Comparison of ENCODE assay signal across 20 cellular contexts in the genomic region with DNA sequence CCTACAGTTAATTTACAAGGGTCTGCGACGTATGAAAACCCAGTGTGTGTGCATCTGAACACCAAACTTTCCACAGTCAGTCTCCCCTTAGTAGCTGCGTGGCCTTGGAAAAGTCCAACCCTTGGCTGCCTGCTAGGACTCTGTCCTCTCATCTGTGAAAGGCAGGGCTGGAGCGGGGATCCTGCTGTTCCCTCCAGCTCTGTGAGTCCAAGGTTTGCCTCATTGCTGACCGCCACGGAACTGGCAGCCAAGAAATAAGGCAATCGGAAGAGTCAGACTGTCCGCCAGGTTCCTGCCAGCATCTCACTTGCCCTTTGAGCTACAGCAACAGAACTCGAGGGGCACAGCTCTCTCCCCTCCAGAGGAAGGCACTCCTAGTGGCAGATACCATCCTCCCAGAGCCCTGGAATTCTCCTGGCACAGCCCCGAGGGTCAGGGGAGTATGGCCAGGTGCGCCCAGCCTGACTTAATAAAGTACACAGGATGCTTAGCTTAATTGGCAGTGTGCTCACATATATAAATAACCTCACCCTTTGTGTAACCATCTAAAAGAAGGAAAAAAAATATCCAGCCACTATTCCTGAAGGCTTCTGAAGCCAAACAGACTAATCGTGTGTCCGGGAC.
DNase-seq lines count a peak whose midpoint lies in the region; ATAC-seq and TF ChIP-seq lines count a peak whose summit lies in the region.
"Had no signal": no experiment of that assay in that cellular context is flagged by ENCODE, and none has a peak within 500 bp of the region (broad histone marks: within the 10 kb centered on the region; RNA-seq: fewer than 3 reads in every experiment).

No MANE protein-coding gene starts in this region.

- TSS peak; percentile 94 for BruUV-seq in PC-3 (replicated peaks; lab: Mats Ljungman, UMichigan)

- CTCF ChIA-PET in PC-3 (lab: Charles Lee): interaction anchor here (0.7 kb wide), 1 partner anchor 230 kb away, joined by 3 read pairs; no protein-coding TSS in a partner anchor

- H3K27me3 ChIP-seq in left ventricle myocardium inferior (ENCODE audit: low read depth): peaks cover 4% of the 10 kb centered on the region
- H3K27me3 ChIP-seq in PC-3 (ENCODE audit: low read length): no peaks in the 10 kb centered on the region
- no peaks in the 10 kb centered on the region for H3K27me3 ChIP-seq in right lobe of liver
- no peaks in the 10 kb centered on the region for H3K27me3 ChIP-seq in testis

- H3K27ac ChIP-seq in left ventricle myocardium inferior (replicated peaks): no peak overlapping the region
- H3K27ac ChIP-seq in PC-3 (ENCODE audit: low read length): no peak overlapping the region
- no peak overlapping the region for H3K27ac ChIP-seq in right lobe of liver
- H3K27ac ChIP-seq in testis: no peak overlapping the region
- H3K27ac ChIP-seq: skin epidermis had no signal

- H3K36me3 ChIP-seq in left ventricle myocardium inferior (no peaks in the 10 kb centered on the region), PC-3 (ENCODE audit: low read depth, low read length) (no peaks in the 10 kb centered on the region), right lobe of liver (no peaks in the 10 kb centered on the region), testis (ENCODE audit: low read depth, missing control alignments) (no peaks in the 10 kb centered on the region)

- H3K79me2 ChIP-seq in PC-3 (ENCODE audit: low read length): no peaks in the 10 kb centered on the region

- no peak for DNase-seq in Right ventricle myocardium superior
- DNase-seq in left ventricle myocardium inferior: no peak
- peak; percentile 2 for DNase-seq in PC-3
- no peak for DNase-seq in right lobe of liver
- peak; percentile 64 for DNase-seq in testis
- no peak for DNase-seq in H4 (ENCODE audit: low spot score)
- DNase-seq in DMS53 (lab: John Stamatoyannopoulos, UW): no peak
- DNase-seq: activated CD4-positive, alpha-beta T cell treated with anti-CD3 and anti-CD28 coated beads, Interleukin-2, amount 50 U/mL, for 1 hour; activated CD8-positive, alpha-beta memory T cell treated with anti-CD3 and anti-CD28 coated beads, Interleukin-2, amount 10 ng/mL, durations not matched to agents 7 days and 5 days; activated naive CD4-positive, alpha-beta T cell treated with anti-CD3 and anti-CD28 coated beads for 36 hours; activated T-cell treated with anti-CD3 and anti-CD28 coated beads, Interleukin-2, amount 50 U/mL, for 72 hours; amygdala; Caco-2; HCEC 1CT; NCI-H1048; RPMI8226; stimulated activated CD4-positive, alpha-beta T cell treated with anti-CD3 and anti-CD28 coated beads, Interleukin-1b, Interleukin-23, amount 100 ng/mL, for 48 hours had no signal

- H3K9ac ChIP-seq in PC-3 (ENCODE audit: low read length): no peak overlapping the region

- no peak overlapping the region for H3K4me2 ChIP-seq in PC-3 (ENCODE audit: low read length)

- 63% methylated on average over 4 of the region's 13 CpGs for WGBS in right lobe of liver (ENCODE audit: insufficient coverage, low coverage, low lambda C conversion rate, missing lambda C conversion rate)
- 57 to 70% methylated on average over 13 of the region's 13 CpGs for WGBS in testis, 2 donors

- H3F3A ChIP-seq in PC-3 (ENCODE audit: low read length, unreplicated experiment): no peaks in the 10 kb centered on the region

- H3K4me3 ChIP-seq in left ventricle myocardium inferior (no peak overlapping the region), PC-3 (ENCODE audit: low read length) (no peak overlapping the region), right lobe of liver (no peak overlapping the region), testis (no peak overlapping the region)
- H3K4me3 ChIP-seq: lung, skin epidermis had no signal

- TF ChIP-seq CTCF in left ventricle myocardium inferior (IDR thresholded peaks at IDR 0.05; ENCODE audit: borderline replicate concordance): no peak
- no peak for TF ChIP-seq CTCF in PC-3 (conservative IDR thresholded peaks at IDR 0.05; ENCODE audit: low read depth, low read length)
- no peak for TF ChIP-seq CTCF in right lobe of liver (IDR thresholded peaks at IDR 0.05)
- TF ChIP-seq CTCF in testis (IDR thresholded peaks at IDR 0.05): no peak

- H3K9me2 ChIP-seq in PC-3 (replicated peaks; ENCODE audit: low read length): no peaks in the 10 kb centered on the region

- peak; percentile 25 for ATAC-seq in Right ventricle myocardium superior (ENCODE audit: poor library complexity)
- peak; percentile 89 for ATAC-seq in PC-3
- peak in 3 of 4 donors; percentile 65 to 82 (median 77) for ATAC-seq in right lobe of liver
- ATAC-seq in GM19023 (IDR thresholded peaks at IDR 0.05; ENCODE audit: unreplicated experiment): no peak
- ATAC-seq: activated CD8-positive, alpha-beta memory T cell treated with anti-CD3 and anti-CD28 coated beads, Interleukin-2, amount 10 ng/mL, durations not matched to agents 7 days and 5 days; activated T-cell treated with anti-CD3 and anti-CD28 coated beads, Interleukin-2, amount 50 U/mL, for 72 hours had no signal

- no peaks in the 10 kb centered on the region for H3K4me1 ChIP-seq in left ventricle myocardium inferior
- H3K4me1 ChIP-seq in PC-3 (ENCODE audit: insufficient read depth, low read length): no peaks in the 10 kb centered on the region
- H3K4me1 ChIP-seq in right lobe of liver: peaks cover 0 to 8% (median 2%) of the 10 kb centered on the region in 4 donors
- H3K4me1 ChIP-seq in testis: no peaks in the 10 kb centered on the region

- TF ChIP-seq POLR2A in right lobe of liver (IDR thresholded peaks at IDR 0.05) (no peak), testis (IDR thresholded peaks at IDR 0.05) (no peak)

- POLR2A ChIA-PET in PC-3 (lab: Charles Lee; ENCODE audit: unreplicated experiment): interaction anchor here (1.1 kb wide), 1 partner anchor 17 kb away, joined by 5 read pairs; no protein-coding TSS in a partner anchor

- no peak overlapping the region for H2AFZ ChIP-seq in PC-3 (ENCODE audit: low read length)

- H4K20me1 ChIP-seq in PC-3 (ENCODE audit: low read length): no peaks in the 10 kb centered on the region

- intact Hi-C loops in Right ventricle myocardium superior (cut with DNase I) (no loop called here), left ventricle myocardium inferior (cut with micrococcal nuclease) (no loop called here), PC-3 (cut with micrococcal nuclease) (no loop called here), right lobe of liver (cut with DNase I) (no loop called here), testis (cut with DNase I; ENCODE audit: low total_unique reads) (no loop called here)

- H3K9me3 ChIP-seq in left ventricle myocardium inferior (replicated peaks) (no peaks in the 10 kb centered on the region), PC-3 (ENCODE audit: low read length) (no peaks in the 10 kb centered on the region), right lobe of liver (no peaks in the 10 kb centered on the region), testis (no peaks in the 10 kb centered on the region)
- H3K9me3 ChIP-seq: Caco-2 had no signal

Comparison
In these comparisons a context has a peak if more than half of its experiments do, and no peak if none do; other contexts are left out.
1. DNase-seq: peak in PC-3 (single experiment) and testis (single experiment); none in Right ventricle myocardium superior (single experiment), left ventricle myocardium inferior (single experiment), right lobe of liver (0 of 3), H4 (single experiment) and DMS53 (single experiment).